In the genomic region with DNA sequence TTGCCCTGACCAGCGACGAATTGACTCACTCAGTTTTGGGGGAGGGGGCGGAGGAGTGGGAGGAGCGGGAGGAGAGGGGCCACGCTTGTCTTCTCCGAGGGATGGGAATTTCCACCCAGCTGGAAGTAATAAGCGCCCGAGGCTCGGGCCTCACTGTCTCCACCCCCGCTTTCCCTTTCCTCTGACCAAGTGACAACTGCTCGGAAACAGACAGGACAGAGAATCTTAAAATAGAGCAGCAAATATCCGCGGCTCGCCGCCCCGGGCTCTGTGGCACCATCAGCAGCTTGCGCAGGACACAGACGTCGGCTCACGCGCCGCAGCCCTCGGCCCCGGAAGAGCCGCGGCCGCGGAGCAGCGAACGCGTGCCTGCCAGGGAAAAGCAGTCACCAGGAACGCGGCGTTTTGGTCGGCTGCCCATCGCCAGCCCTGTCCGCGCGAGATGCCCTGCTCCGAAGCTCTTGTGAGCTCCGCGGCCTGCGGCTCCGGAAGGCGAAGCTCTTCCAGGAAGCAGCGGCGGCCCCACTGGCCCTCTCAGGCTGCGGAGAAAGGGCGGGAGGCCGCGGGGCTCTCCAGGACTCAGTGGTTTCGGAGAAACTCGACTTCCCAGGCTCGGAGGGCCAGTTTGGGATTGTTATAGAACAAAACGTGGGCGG, we compare ENCODE assay signal across 1 cellular context.
TF ChIP-seq lines count a peak whose summit lies in the region.

No MANE protein-coding gene starts in this region.

TF ChIP-seq in H1, 55 proteins besides CTCF, POLR2A, EP300 and RAD21:
- TF ChIP-seq JUND (IDR thresholded peaks at IDR 0.05; ENCODE audit: low read length) (no peak), TEAD4 (IDR thresholded peaks at IDR 0.05; ENCODE audit: low read depth, low read length) (no peak), SP1 (IDR thresholded peaks at IDR 0.05; ENCODE audit: low read depth, low read length) (0 out of 2 replicates have a peak, but pooled peaks have one; percentile 11), ZNF274 (IDR thresholded peaks at IDR 0.05; ENCODE audit: borderline replicate concordance, extremely low read depth, low read length) (no peak), NANOG (IDR thresholded peaks at IDR 0.05; ENCODE audit: insufficient read depth, low read depth, low read length, poor library complexity, severe bottlenecking) (no peak), SUZ12 (IDR thresholded peaks at IDR 0.05; ENCODE audit: low read length) (0 out of 2 replicates have a peak, but pooled peaks have one; percentile 37), PHF8 (conservative IDR thresholded peaks at IDR 0.05; ENCODE audit: low read depth, low read length) (peak; percentile 45), CTBP2 (IDR thresholded peaks at IDR 0.05; ENCODE audit: borderline replicate concordance, insufficient read depth, insufficient read length, low read length) (no peak), RNF2 (IDR thresholded peaks at IDR 0.05; ENCODE audit: borderline replicate concordance, low read depth, low read length, missing control alignments, poor library complexity, severe bottlenecking) (peak; percentile 65), HDAC2 (IDR thresholded peaks at IDR 0.05; ENCODE audit: borderline replicate concordance in 1 of 2, low read depth in 2 of 2, low read length in 2 of 2) (no peak), SP2 (IDR thresholded peaks at IDR 0.05; ENCODE audit: low read length) (no peak), KDM5A (IDR thresholded peaks at IDR 0.05; ENCODE audit: low read length) (no peak), KDM4A (IDR thresholded peaks at IDR 0.05; ENCODE audit: low read depth, low read length, severe bottlenecking) (peak; percentile 89), RXRA (IDR thresholded peaks at IDR 0.05; ENCODE audit: insufficient read depth, low read depth, low read length) (no peak), FOSL1 (IDR thresholded peaks at IDR 0.05; ENCODE audit: insufficient read depth, low read depth, low read length) (no peak), CHD2 (IDR thresholded peaks at IDR 0.05; ENCODE audit: low read length) (0 out of 2 replicates have a peak, but pooled peaks have one; percentile 2), POLR2AphosphoS5 (IDR thresholded peaks at IDR 0.05; ENCODE audit: low read depth, low read length) (no peak), RBBP5 (IDR thresholded peaks at IDR 0.05; ENCODE audit: borderline replicate concordance, low read depth, low read length) (no peak), SIX5 (IDR thresholded peaks at IDR 0.05; ENCODE audit: low read depth, low read length) (no peak), JUN (IDR thresholded peaks at IDR 0.05; ENCODE audit: low read depth, low read length) (no peak), GTF2F1 (IDR thresholded peaks at IDR 0.05; ENCODE audit: borderline replicate concordance, low read depth, low read length) (no peak), POU5F1 (IDR thresholded peaks at IDR 0.05; ENCODE audit: low read depth, low read length) (no peak), NRF1 (IDR thresholded peaks at IDR 0.05; ENCODE audit: low read depth, low read length) (no peak; the same call in 1 of the 2 replicates), EGR1 (IDR thresholded peaks at IDR 0.05; ENCODE audit: borderline replicate concordance, low read depth, low read length) (peak; percentile 59), TAF7 (optimal IDR thresholded peaks at IDR 0.05; ENCODE audit: borderline replicate concordance, low read depth, low read length) (no peak), CREB1 (IDR thresholded peaks at IDR 0.05) (peak; percentile 79), TAF1 (IDR thresholded peaks at IDR 0.05; ENCODE audit: low read depth, low read length) (no peak), TCF12 (IDR thresholded peaks at IDR 0.05; ENCODE audit: low read depth, low read length) (no peak), BACH1 (IDR thresholded peaks at IDR 0.05; ENCODE audit: low read length) (no peak), YY1 (IDR thresholded peaks at IDR 0.05; ENCODE audit: low read depth, low read length) (no peak), ASH2L (IDR thresholded peaks at IDR 0.05; ENCODE audit: low read length) (peak; percentile 71), SP4 (IDR thresholded peaks at IDR 0.05; ENCODE audit: low read length) (no peak), MAFK (IDR thresholded peaks at IDR 0.05; ENCODE audit: low read depth, low read length) (no peak), SRF (IDR thresholded peaks at IDR 0.05; ENCODE audit: low read depth, low read length) (no peak), TBP (IDR thresholded peaks at IDR 0.05; ENCODE audit: low read depth, low read length) (peak; percentile 30; the same call in 1 of the 2 replicates), KDM1A (IDR thresholded peaks at IDR 0.05; ENCODE audit: borderline replicate concordance, low read length) (no peak)
- TF ChIP-seq, protein P1, sequence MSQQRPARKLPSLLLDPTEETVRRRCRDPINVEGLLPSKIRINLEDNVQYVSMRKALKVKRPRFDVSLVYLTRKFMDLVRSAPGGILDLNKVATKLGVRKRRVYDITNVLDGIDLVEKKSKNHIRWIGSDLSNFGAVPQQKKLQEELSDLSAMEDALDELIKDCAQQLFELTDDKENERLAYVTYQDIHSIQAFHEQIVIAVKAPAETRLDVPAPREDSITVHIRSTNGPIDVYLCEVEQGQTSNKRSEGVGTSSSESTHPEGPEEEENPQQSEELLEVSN (IDR thresholded peaks at IDR 0.05) = peak; percentile 93
- TF ChIP-seq, protein P2, sequence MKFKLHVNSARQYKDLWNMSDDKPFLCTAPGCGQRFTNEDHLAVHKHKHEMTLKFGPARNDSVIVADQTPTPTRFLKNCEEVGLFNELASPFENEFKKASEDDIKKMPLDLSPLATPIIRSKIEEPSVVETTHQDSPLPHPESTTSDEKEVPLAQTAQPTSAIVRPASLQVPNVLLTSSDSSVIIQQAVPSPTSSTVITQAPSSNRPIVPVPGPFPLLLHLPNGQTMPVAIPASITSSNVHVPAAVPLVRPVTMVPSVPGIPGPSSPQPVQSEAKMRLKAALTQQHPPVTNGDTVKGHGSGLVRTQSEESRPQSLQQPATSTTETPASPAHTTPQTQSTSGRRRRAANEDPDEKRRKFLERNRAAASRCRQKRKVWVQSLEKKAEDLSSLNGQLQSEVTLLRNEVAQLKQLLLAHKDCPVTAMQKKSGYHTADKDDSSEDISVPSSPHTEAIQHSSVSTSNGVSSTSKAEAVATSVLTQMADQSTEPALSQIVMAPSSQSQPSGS (IDR thresholded peaks at IDR 0.05; ENCODE audit: low read length) = no peak
- TF ChIP-seq, protein P3, sequence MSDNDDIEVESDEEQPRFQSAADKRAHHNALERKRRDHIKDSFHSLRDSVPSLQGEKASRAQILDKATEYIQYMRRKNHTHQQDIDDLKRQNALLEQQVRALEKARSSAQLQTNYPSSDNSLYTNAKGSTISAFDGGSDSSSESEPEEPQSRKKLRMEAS (IDR thresholded peaks at IDR 0.05) = peak; percentile 86
- TF ChIP-seq, protein P4, sequence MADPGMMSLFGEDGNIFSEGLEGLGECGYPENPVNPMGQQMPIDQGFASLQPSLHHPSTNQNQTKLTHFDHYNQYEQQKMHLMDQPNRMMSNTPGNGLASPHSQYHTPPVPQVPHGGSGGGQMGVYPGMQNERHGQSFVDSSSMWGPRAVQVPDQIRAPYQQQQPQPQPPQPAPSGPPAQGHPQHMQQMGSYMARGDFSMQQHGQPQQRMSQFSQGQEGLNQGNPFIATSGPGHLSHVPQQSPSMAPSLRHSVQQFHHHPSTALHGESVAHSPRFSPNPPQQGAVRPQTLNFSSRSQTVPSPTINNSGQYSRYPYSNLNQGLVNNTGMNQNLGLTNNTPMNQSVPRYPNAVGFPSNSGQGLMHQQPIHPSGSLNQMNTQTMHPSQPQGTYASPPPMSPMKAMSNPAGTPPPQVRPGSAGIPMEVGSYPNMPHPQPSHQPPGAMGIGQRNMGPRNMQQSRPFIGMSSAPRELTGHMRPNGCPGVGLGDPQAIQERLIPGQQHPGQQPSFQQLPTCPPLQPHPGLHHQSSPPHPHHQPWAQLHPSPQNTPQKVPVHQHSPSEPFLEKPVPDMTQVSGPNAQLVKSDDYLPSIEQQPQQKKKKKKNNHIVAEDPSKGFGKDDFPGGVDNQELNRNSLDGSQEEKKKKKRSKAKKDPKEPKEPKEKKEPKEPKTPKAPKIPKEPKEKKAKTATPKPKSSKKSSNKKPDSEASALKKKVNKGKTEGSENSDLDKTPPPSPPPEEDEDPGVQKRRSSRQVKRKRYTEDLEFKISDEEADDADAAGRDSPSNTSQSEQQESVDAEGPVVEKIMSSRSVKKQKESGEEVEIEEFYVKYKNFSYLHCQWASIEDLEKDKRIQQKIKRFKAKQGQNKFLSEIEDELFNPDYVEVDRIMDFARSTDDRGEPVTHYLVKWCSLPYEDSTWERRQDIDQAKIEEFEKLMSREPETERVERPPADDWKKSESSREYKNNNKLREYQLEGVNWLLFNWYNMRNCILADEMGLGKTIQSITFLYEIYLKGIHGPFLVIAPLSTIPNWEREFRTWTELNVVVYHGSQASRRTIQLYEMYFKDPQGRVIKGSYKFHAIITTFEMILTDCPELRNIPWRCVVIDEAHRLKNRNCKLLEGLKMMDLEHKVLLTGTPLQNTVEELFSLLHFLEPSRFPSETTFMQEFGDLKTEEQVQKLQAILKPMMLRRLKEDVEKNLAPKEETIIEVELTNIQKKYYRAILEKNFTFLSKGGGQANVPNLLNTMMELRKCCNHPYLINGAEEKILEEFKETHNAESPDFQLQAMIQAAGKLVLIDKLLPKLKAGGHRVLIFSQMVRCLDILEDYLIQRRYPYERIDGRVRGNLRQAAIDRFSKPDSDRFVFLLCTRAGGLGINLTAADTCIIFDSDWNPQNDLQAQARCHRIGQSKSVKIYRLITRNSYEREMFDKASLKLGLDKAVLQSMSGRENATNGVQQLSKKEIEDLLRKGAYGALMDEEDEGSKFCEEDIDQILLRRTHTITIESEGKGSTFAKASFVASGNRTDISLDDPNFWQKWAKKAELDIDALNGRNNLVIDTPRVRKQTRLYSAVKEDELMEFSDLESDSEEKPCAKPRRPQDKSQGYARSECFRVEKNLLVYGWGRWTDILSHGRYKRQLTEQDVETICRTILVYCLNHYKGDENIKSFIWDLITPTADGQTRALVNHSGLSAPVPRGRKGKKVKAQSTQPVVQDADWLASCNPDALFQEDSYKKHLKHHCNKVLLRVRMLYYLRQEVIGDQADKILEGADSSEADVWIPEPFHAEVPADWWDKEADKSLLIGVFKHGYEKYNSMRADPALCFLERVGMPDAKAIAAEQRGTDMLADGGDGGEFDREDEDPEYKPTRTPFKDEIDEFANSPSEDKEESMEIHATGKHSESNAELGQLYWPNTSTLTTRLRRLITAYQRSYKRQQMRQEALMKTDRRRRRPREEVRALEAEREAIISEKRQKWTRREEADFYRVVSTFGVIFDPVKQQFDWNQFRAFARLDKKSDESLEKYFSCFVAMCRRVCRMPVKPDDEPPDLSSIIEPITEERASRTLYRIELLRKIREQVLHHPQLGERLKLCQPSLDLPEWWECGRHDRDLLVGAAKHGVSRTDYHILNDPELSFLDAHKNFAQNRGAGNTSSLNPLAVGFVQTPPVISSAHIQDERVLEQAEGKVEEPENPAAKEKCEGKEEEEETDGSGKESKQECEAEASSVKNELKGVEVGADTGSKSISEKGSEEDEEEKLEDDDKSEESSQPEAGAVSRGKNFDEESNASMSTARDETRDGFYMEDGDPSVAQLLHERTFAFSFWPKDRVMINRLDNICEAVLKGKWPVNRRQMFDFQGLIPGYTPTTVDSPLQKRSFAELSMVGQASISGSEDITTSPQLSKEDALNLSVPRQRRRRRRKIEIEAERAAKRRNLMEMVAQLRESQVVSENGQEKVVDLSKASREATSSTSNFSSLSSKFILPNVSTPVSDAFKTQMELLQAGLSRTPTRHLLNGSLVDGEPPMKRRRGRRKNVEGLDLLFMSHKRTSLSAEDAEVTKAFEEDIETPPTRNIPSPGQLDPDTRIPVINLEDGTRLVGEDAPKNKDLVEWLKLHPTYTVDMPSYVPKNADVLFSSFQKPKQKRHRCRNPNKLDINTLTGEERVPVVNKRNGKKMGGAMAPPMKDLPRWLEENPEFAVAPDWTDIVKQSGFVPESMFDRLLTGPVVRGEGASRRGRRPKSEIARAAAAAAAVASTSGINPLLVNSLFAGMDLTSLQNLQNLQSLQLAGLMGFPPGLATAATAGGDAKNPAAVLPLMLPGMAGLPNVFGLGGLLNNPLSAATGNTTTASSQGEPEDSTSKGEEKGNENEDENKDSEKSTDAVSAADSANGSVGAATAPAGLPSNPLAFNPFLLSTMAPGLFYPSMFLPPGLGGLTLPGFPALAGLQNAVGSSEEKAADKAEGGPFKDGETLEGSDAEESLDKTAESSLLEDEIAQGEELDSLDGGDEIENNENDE (IDR thresholded peaks at IDR 0.05; ENCODE audit: insufficient replicate concordance, low read length) = no peak
- TF ChIP-seq, protein P5, sequence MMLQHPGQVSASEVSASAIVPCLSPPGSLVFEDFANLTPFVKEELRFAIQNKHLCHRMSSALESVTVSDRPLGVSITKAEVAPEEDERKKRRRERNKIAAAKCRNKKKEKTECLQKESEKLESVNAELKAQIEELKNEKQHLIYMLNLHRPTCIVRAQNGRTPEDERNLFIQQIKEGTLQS (IDR thresholded peaks at IDR 0.05; ENCODE audit: insufficient read depth, low read depth, low read length) = no peak
TF ChIP-seq in H1: peak in this region for 12.
